1 cellular context compared by ENCODE assay signal in the genomic region with DNA sequence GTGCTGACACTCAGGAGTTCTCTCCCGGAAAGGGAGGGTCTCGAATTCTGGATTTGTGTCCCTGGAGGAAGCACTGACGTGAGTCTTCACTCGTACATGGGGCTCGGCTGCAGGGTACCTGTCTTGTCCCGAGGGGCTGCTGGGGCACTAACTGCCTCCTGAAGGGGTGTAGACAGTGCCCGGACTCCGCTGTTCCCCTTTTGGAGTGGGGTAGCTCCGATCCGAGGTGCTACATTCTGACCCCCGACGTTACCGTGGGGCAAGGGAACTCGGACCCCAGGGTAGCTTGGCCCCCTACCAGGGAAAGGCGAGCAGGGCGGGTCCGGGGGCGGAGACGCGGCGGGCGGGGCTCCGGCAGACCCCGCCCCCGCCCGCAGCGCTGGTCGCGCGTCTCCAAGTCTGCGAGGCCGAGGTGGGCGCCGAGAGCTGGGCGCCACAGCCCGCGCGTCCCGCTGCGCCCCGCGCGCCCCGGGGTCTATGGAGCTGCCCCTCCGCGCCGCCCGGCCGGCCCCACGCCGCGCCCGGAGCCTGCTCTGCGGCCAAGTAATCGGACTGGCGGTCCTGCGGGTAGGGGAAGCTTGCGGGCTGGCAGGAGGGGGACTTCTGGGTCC.
TF ChIP-seq lines count a peak whose summit lies in the region.

A gene with protein sequence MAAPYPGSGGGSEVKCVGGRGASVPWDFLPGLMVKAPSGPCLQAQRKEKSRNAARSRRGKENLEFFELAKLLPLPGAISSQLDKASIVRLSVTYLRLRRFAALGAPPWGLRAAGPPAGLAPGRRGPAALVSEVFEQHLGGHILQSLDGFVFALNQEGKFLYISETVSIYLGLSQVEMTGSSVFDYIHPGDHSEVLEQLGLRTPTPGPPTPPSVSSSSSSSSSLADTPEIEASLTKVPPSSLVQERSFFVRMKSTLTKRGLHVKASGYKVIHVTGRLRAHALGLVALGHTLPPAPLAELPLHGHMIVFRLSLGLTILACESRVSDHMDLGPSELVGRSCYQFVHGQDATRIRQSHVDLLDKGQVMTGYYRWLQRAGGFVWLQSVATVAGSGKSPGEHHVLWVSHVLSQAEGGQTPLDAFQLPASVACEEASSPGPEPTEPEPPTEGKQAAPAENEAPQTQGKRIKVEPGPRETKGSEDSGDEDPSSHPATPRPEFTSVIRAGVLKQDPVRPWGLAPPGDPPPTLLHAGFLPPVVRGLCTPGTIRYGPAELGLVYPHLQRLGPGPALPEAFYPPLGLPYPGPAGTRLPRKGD (plus strand): TSS at position 407 of the 611 bp plus-strand sequence. CDS start 1,211 bp downstream, outside the sequence.

TF ChIP-seq in WTC11, 78 proteins besides CTCF, POLR2A, EP300 and RAD21 (continued from another document):
- TF ChIP-seq, protein P1, sequence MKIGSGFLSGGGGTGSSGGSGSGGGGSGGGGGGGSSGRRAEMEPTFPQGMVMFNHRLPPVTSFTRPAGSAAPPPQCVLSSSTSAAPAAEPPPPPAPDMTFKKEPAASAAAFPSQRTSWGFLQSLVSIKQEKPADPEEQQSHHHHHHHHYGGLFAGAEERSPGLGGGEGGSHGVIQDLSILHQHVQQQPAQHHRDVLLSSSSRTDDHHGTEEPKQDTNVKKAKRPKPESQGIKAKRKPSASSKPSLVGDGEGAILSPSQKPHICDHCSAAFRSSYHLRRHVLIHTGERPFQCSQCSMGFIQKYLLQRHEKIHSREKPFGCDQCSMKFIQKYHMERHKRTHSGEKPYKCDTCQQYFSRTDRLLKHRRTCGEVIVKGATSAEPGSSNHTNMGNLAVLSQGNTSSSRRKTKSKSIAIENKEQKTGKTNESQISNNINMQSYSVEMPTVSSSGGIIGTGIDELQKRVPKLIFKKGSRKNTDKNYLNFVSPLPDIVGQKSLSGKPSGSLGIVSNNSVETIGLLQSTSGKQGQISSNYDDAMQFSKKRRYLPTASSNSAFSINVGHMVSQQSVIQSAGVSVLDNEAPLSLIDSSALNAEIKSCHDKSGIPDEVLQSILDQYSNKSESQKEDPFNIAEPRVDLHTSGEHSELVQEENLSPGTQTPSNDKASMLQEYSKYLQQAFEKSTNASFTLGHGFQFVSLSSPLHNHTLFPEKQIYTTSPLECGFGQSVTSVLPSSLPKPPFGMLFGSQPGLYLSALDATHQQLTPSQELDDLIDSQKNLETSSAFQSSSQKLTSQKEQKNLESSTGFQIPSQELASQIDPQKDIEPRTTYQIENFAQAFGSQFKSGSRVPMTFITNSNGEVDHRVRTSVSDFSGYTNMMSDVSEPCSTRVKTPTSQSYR (CRISPR knock-in tag; IDR thresholded peaks at IDR 0.05): no peak
TF ChIP-seq in WTC11: peak in this region for 2.
